ENCODE assay signal across 8 cellular contexts in the genomic region with DNA sequence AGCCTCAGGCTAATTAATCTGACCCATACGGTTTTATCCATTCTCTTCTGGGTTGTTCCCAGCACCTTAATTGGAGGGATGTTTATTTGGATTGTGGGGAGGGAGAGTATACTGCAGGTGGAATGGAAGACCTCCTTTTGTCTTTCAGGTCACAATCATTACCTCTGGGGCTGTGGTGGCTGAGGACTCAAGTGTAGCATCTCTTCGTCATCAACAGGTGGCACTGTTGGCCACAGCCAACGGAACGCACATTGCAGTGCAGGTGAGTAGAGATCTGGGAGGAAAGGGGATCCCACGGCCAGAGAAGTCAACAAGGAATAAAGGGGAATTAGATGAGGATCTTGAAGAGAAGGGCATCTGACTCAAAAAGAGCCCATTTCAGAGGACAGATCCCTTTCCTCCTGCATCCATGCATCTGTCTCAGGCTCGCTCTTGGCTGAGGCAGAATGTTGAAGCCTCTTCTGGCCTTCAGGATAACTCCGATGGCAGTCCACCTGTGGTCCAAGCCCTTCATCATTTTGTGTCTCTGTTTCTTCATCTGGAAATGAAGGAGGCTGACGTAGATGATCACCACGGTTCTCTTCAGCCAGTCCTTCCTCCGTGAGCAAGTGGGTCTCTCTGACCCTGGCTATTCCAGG. TPM values are rescaled to one million over a fixed set of nuclear protein-coding genes. Genes with fewer than 3 reads are reported as not detected.
DNase-seq lines count a peak whose midpoint lies in the region; ATAC-seq lines count a peak whose summit lies in the region.

No MANE protein-coding gene starts in this region.

- H3K36me3 Mint-ChIP-seq in effector memory CD8-positive, alpha-beta T cell (ENCODE audit: insufficient read depth): peaks cover 7% of the 10 kb centered on the region

- peak; percentile 18 to 59 for DNase-seq in NCI-H2081 (lab: John Stamatoyannopoulos, UW)
- DNase-seq in NCI-H2081 treated with DMSO at 0.1 percent for 48 hours (lab: John Stamatoyannopoulos, UW): no peak
- peak; percentile 72 for DNase-seq in NCI-H1105 treated with DMSO at 0.1 percent for 48 hours (lab: John Stamatoyannopoulos, UW)
- DNase-seq in activated CD4-positive, alpha-beta T cell treated with anti-CD3 and anti-CD28 coated beads for 1 hour: peak; percentile 43
- peak in 2 of 3 experiments; percentile 27 to 34 for DNase-seq in effector memory CD8-positive, alpha-beta T cell
- peak; percentile 21 for DNase-seq in myocyte (ENCODE audit: low read depth)

- H3K27me3 Mint-ChIP-seq in effector memory CD8-positive, alpha-beta T cell: no peaks in the 10 kb centered on the region

- peaks cover 12 to 13% of the 10 kb centered on the region in 2 donors for H3K4me1 Mint-ChIP-seq in effector memory CD8-positive, alpha-beta T cell (ENCODE audit: low read depth in 2 of 2)

- no peak overlapping the region for H3K4me3 Mint-ChIP-seq in effector memory CD8-positive, alpha-beta T cell

- no peaks in the 10 kb centered on the region for H3K9me3 Mint-ChIP-seq in effector memory CD8-positive, alpha-beta T cell

- H3K27ac Mint-ChIP-seq in effector memory CD8-positive, alpha-beta T cell: no peak overlapping the region

- ATAC-seq in effector memory CD8-positive, alpha-beta T cell (replicated peaks): peak; percentile 38
- ATAC-seq in HG02981 (IDR thresholded peaks at IDR 0.05; ENCODE audit: unreplicated experiment) (no peak), HG02798 (IDR thresholded peaks at IDR 0.05; ENCODE audit: poor library complexity, unreplicated experiment) (no peak)

RNA-seq across cellular contexts. Expression of a gene that starts 3.2 kb away (rescaled TPM):
- total RNA-seq in myocyte: 0.31 TPM in 1 of 2 replicates, not detected in the other
- polyA plus RNA-seq in myocyte (2012): 0.77 TPM

RNA-seq across cellular contexts. Expression of a gene that starts 34.9 kb away (rescaled TPM):
- total RNA-seq in myocyte: 15.7 and 22.1 TPM in 2 replicates
- 30.1 TPM for polyA plus RNA-seq in myocyte (2012)

RNA-seq across cellular contexts. Expression of a gene that starts 47.9 kb away (rescaled TPM):
- 9.4 and 20.0 TPM in 2 replicates for total RNA-seq in myocyte
- 34.1 TPM for polyA plus RNA-seq in myocyte (2012)
